Comparison of ENCODE assay signal across 1 cellular context in genomic region chr6:30066577-30067459, GRCh38.
TF ChIP-seq lines count a peak whose summit lies in the region.

Gene PPP1R11, plus strand, starts transcription at chr6:30067198. Its CDS starts 213 bp downstream, at chr6:30067411.

TF ChIP-seq in HepG2, 621 proteins besides CTCF, POLR2A, EP300 and RAD21 (continued from another document):
- TF ChIP-seq ZNF562 (CRISPR knock-in tag; IDR thresholded peaks at IDR 0.05; ENCODE audit: borderline replicate concordance) (no peak), ESRRA (CRISPR knock-in tag; IDR thresholded peaks at IDR 0.05; ENCODE audit: low read depth) (peak; percentile 42; the same call in 1 of the 2 replicates), ZNF30 (CRISPR knock-in tag; IDR thresholded peaks at IDR 0.05) (no peak), ZNF841 (CRISPR knock-in tag; IDR thresholded peaks at IDR 0.05; ENCODE audit: borderline replicate concordance) (no peak), JDP2 (CRISPR knock-in tag; IDR thresholded peaks at IDR 0.05; ENCODE audit: borderline replicate concordance) (no peak), MEF2D (CRISPR knock-in tag; IDR thresholded peaks at IDR 0.05) (peak; percentile 91), ZFP36L1 (CRISPR knock-in tag; IDR thresholded peaks at IDR 0.05) (no peak; the same call in 1 of the 2 replicates), HNF4A (CRISPR knock-in tag; IDR thresholded peaks at IDR 0.05) (peak; percentile 4; the same call in 1 of the 2 replicates), CENPX (CRISPR knock-in tag; IDR thresholded peaks at IDR 0.05) (no peak), TAF15 (IDR thresholded peaks at IDR 0.05; ENCODE audit: low read depth, low read length, poor library complexity, severe bottlenecking) (peak; percentile 61), ZNF737 (CRISPR knock-in tag; IDR thresholded peaks at IDR 0.05; ENCODE audit: borderline replicate concordance) (no peak), PPARG (CRISPR knock-in tag; conservative IDR thresholded peaks at IDR 0.05) (no peak), TFDP1 (CRISPR knock-in tag; IDR thresholded peaks at IDR 0.05; ENCODE audit: borderline replicate concordance) (no peak), DPF2 (CRISPR knock-in tag; IDR thresholded peaks at IDR 0.05; ENCODE audit: borderline replicate concordance, low read depth) (no peak), TARDBP (CRISPR knock-in tag; IDR thresholded peaks at IDR 0.05) (peak; percentile 99), ZNF430 (CRISPR knock-in tag; IDR thresholded peaks at IDR 0.05) (0 out of 2 replicates have a peak, but pooled peaks have one; percentile 25), HDAC1 (CRISPR knock-in tag; IDR thresholded peaks at IDR 0.05) (peak; percentile 98), CSRNP1 (CRISPR knock-in tag; IDR thresholded peaks at IDR 0.05) (peak; percentile 98), SUZ12 (IDR thresholded peaks at IDR 0.05; ENCODE audit: low read depth, low read length) (no peak), RBFOX2 (IDR thresholded peaks at IDR 0.05; ENCODE audit: low read depth, low read length) (peak; percentile 32; the same call in 1 of the 2 replicates), ZNF607 (CRISPR knock-in tag; IDR thresholded peaks at IDR 0.05; ENCODE audit: borderline replicate concordance) (peak; percentile 68), MAFG (CRISPR knock-in tag; IDR thresholded peaks at IDR 0.05) (no peak), CHCHD3 (CRISPR knock-in tag; IDR thresholded peaks at IDR 0.05) (no peak), ZIK1 (CRISPR knock-in tag; IDR thresholded peaks at IDR 0.05; ENCODE audit: borderline replicate concordance, low read depth) (peak; percentile 83), ZNF17 (CRISPR knock-in tag; IDR thresholded peaks at IDR 0.05) (no peak), ZNF660 (CRISPR knock-in tag; IDR thresholded peaks at IDR 0.05; ENCODE audit: borderline replicate concordance, low read depth) (no peak), ZFYVE20 (CRISPR knock-in tag; IDR thresholded peaks at IDR 0.05; ENCODE audit: borderline replicate concordance, low read depth) (no peak), CC2D1A (CRISPR knock-in tag; IDR thresholded peaks at IDR 0.05) (0 out of 2 replicates have a peak, but pooled peaks have one; percentile 66), TBL1XR1 (IDR thresholded peaks at IDR 0.05; ENCODE audit: borderline replicate concordance, low read length, partially characterized antibody) (peak; percentile 15), XRCC5 (optimal IDR thresholded peaks at IDR 0.05; ENCODE audit: low read length) (peak; percentile 95), ZNF615 (CRISPR knock-in tag; IDR thresholded peaks at IDR 0.05; ENCODE audit: borderline replicate concordance) (no peak), RFXANK (CRISPR knock-in tag; IDR thresholded peaks at IDR 0.05) (peak; percentile 93), REXO4 (CRISPR knock-in tag; IDR thresholded peaks at IDR 0.05; ENCODE audit: borderline replicate concordance) (no peak), ZNF878 (CRISPR knock-in tag; IDR thresholded peaks at IDR 0.05) (no peak), MIER3 (CRISPR knock-in tag; IDR thresholded peaks at IDR 0.05; ENCODE audit: borderline replicate concordance) (peak; percentile 96), SMAD3 (CRISPR knock-in tag; IDR thresholded peaks at IDR 0.05) (peak; percentile 44; the same call in 1 of the 2 replicates), ZNF772 (CRISPR knock-in tag; IDR thresholded peaks at IDR 0.05) (no peak; the same call in 1 of the 2 replicates), SP1 (IDR thresholded peaks at IDR 0.05) (no peak), SP1 (CRISPR knock-in tag; IDR thresholded peaks at IDR 0.05) (peak; percentile 86; the same call in 1 of the 2 replicates), ZKSCAN8 (CRISPR knock-in tag; IDR thresholded peaks at IDR 0.05; ENCODE audit: borderline replicate concordance) (peak; percentile 75; the same call in 1 of the 2 replicates), KLF12 (CRISPR knock-in tag; IDR thresholded peaks at IDR 0.05; ENCODE audit: borderline replicate concordance) (peak; percentile 87; the same call in 1 of the 2 replicates), FOXK1 (CRISPR knock-in tag; IDR thresholded peaks at IDR 0.05; ENCODE audit: borderline replicate concordance, low read depth) (peak; percentile 95), ZNF333 (CRISPR knock-in tag; IDR thresholded peaks at IDR 0.05; ENCODE audit: borderline replicate concordance) (0 out of 2 replicates have a peak, but pooled peaks have one; percentile 53), U2AF2 (IDR thresholded peaks at IDR 0.05; ENCODE audit: low read depth, low read length) (no peak), SOX6 (IDR thresholded peaks at IDR 0.05) (no peak), SOX6 (CRISPR knock-in tag; IDR thresholded peaks at IDR 0.05) (peak; percentile 75), ZNF639 (CRISPR knock-in tag; conservative IDR thresholded peaks at IDR 0.05) (peak; percentile 90)
TF ChIP-seq in HepG2: peak in this region for 335.
